Comparison of ENCODE assay signal across 21 cellular contexts in genomic region chr10:129861776-129862530, GRCh38.
DNase-seq lines count a peak whose midpoint lies in the region; ATAC-seq lines count a peak whose summit lies in the region.
"Had no signal": no experiment of that assay in that cellular context is flagged by ENCODE, and none has a peak within 500 bp of the region (broad histone marks: within the 10 kb centered on the region; RNA-seq: fewer than 3 reads in every experiment).

No MANE protein-coding gene starts in this region.

- H3K9me3 ChIP-seq in neuronal stem cell (replicated peaks in 1 of 2; ENCODE audit: control insufficient read depth in 2 of 2, insufficient read depth in 1 of 2, low read depth in 1 of 2, low read length in 2 of 2): no peaks in the 10 kb centered on the region
- H3K9me3 ChIP-seq: A549 had no signal

- peaks cover 1 to 2% (median 2%) of the 10 kb centered on the region in 3 donors for H3K27me3 Mint-ChIP-seq in immature natural killer cell (ENCODE audit: low read depth in 3 of 3)
- H3K27me3 Mint-ChIP-seq: B cell had no signal

- no peaks in the 10 kb centered on the region for H3K36me3 ChIP-seq in neuronal stem cell (replicated peaks in 1 of 2; ENCODE audit: control insufficient read depth in 2 of 2, insufficient read depth in 2 of 2, low read length in 2 of 2)
- H3K36me3 ChIP-seq: SJSA1 had no signal

- WGBS in neuronal stem cell (ENCODE audit: extremely low coverage in 2 of 2, insufficient read length in 2 of 2, insufficient replicate concordance in 1 of 2), 2 donors: no CpG with 5 or more reads among the region's 22 CpGs

- H3K27me3 ChIP-seq in neuronal stem cell (ENCODE audit: control insufficient read depth in 3 of 3, insufficient read depth in 3 of 3, low read depth in 1 of 3, low read length in 3 of 3): no peaks in the 10 kb centered on the region
- H3K27me3 ChIP-seq: SJSA1 had no signal

- H2BK120ac ChIP-seq in neuronal stem cell (ENCODE audit: low read depth, low read length): no peak overlapping the region

- no peak for ATAC-seq in HG03095 (IDR thresholded peaks at IDR 0.05; ENCODE audit: unreplicated experiment)
- ATAC-seq: A549 had no signal

- peaks cover 0 to 10% of the 10 kb centered on the region in 2 donors for H3K4me1 ChIP-seq in neuronal stem cell (ENCODE audit: control insufficient read depth in 2 of 2, insufficient read depth in 1 of 2, low read depth in 1 of 2, low read length in 2 of 2)
- H3K4me1 ChIP-seq: A549, SJSA1 had no signal

- H3K4me1 Mint-ChIP-seq in immature natural killer cell: no peaks in the 10 kb centered on the region
- H3K4me1 Mint-ChIP-seq: B cell, CD14-positive monocyte had no signal

- no peak overlapping the region for H2BK5ac ChIP-seq in neuronal stem cell (ENCODE audit: low read length)

- no peaks in the 10 kb centered on the region for H3K36me3 Mint-ChIP-seq in immature natural killer cell
- H3K36me3 Mint-ChIP-seq: CD14-positive monocyte had no signal

- H3K79me1 ChIP-seq in neuronal stem cell (ENCODE audit: low read depth, low read length): no peaks in the 10 kb centered on the region

- peak overlapping the region; percentile 45 for H2AK5ac ChIP-seq in neuronal stem cell (ENCODE audit: low read depth, low read length)

- no peak overlapping the region for H3K27ac ChIP-seq in neuronal stem cell (replicated peaks; ENCODE audit: low read length)
- H3K27ac ChIP-seq: A549, SJSA1 had no signal

- no peak overlapping the region for H3K4ac ChIP-seq in neuronal stem cell (ENCODE audit: low read length)

- no peaks in the 10 kb centered on the region for H3K9me3 Mint-ChIP-seq in immature natural killer cell

- H4K91ac ChIP-seq in neuronal stem cell (ENCODE audit: low read depth, low read length, poor library complexity): no peak overlapping the region

- H2BK15ac ChIP-seq in neuronal stem cell (ENCODE audit: low read length): peak overlapping the region; percentile 52

- DNase-seq in DMS79 treated with DMSO at 0.1 percent for 48 hours (lab: John Stamatoyannopoulos, UW): peak; percentile 72
- peak; percentile 61 for DNase-seq in NCI-H1436 (lab: John Stamatoyannopoulos, UW)
- peak; percentile 25 for DNase-seq in NCI-H748 treated with DMSO at 0.1 percent for 48 hours (lab: John Stamatoyannopoulos, UW)
- no peak for DNase-seq in neuronal stem cell (ENCODE audit: low spot score)
- no peak for DNase-seq in NAMALWA (ENCODE audit: low spot score)
- no peak for DNase-seq in immature natural killer cell
- DNase-seq in iPS-NIHi11 (ENCODE audit: low spot score): no peak
- DNase-seq: GOT3, HCEC 1CT, Karpas-422, NCI-H187 treated with DMSO at 0.1 percent for 48 hours, NCI-H2107, NCI-H226, NCI-H524 treated with DMSO at 0.1 percent for 48 hours, OCI-M1, T-helper 1 cell had no signal

- no peak overlapping the region for H3K18ac ChIP-seq in neuronal stem cell (ENCODE audit: low read length)

- no peak overlapping the region for H3K4me3 Mint-ChIP-seq in immature natural killer cell
- H3K4me3 Mint-ChIP-seq: B cell, CD14-positive monocyte had no signal

- H3K23ac ChIP-seq in neuronal stem cell (ENCODE audit: low read depth, low read length, poor library complexity): no peak overlapping the region

- no peak overlapping the region for H3K9ac ChIP-seq in neuronal stem cell (ENCODE audit: low read depth, low read length, poor library complexity)

- H2AFZ ChIP-seq in neuronal stem cell (ENCODE audit: low read length): no peak overlapping the region

- H3K14ac ChIP-seq in neuronal stem cell (ENCODE audit: low read length): no peak overlapping the region

- no peak overlapping the region for H3K27ac Mint-ChIP-seq in immature natural killer cell
- H3K27ac Mint-ChIP-seq: B cell had no signal

- no peak overlapping the region for H2BK12ac ChIP-seq in neuronal stem cell (ENCODE audit: low read length)

- H4K8ac ChIP-seq in neuronal stem cell (ENCODE audit: low read depth, low read length): no peak overlapping the region

- H3K4me3 ChIP-seq in neuronal stem cell (ENCODE audit: low read length in 2 of 2): no peak overlapping the region
- H3K4me3 ChIP-seq: A549, SJSA1 had no signal

- H3K4me2 ChIP-seq in neuronal stem cell (ENCODE audit: insufficient read depth, low read length, poor library complexity, severe bottlenecking): no peak overlapping the region
- H3K4me2 ChIP-seq: A549 had no signal

Comparison
In these comparisons a context has a peak if more than half of its experiments do, and no peak if none do; other contexts are left out.
1. DNase-seq: peak in DMS79 treated with DMSO at 0.1 percent for 48 hours (single experiment), NCI-H1436 (single experiment) and NCI-H748 treated with DMSO at 0.1 percent for 48 hours (single experiment); none in neuronal stem cell (single experiment), NAMALWA (single experiment), immature natural killer cell (0 of 3) and iPS-NIHi11 (single experiment).